ENCODE assay signal across 26 cellular contexts in the genomic region with DNA sequence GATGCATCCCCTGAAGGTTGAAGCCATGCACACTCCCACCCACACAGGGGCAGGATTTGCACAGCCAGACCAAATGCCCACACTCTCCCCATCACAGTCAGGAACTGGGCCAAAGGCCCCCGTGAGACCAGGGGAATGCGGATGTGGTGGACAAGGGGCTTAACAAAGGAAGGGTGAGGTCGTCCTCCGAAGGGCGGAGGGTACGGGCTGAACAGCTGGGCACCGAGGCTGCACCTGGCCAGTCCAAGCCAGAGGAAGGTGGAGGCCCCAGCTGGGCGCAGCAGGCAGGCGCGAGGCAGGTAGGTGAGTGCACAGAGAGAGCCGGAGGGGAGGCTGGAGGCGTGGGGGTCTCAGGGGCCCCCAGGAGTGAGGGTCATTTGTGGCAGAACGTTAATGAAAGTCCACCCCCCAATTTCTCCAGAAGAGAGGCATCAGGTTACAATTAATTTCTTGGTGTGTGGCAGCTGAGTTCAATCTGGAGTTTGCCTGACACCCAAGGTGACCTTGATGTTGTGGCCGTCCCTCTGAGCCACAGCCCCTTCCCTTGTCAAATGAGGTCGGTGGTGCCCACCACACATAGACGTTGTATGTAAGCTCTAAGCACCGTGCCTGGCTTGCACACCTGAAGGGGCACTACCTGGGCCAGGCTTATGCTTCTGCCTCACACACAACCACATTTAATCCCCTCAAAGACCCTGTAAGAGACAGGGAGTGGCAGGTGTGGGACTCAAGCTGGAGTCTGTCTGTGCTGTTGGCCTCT. TPM values are rescaled to one million over a fixed set of nuclear protein-coding genes. Genes with fewer than 3 reads are reported as not detected.
DNase-seq lines count a peak whose midpoint lies in the region; ATAC-seq lines count a peak whose summit lies in the region.
"Had no signal": no experiment of that assay in that cellular context is flagged by ENCODE, and none has a peak within 500 bp of the region (broad histone marks: within the 10 kb centered on the region; RNA-seq: fewer than 3 reads in every experiment).

No MANE protein-coding gene starts in this region.

- H3K36me3 Mint-ChIP-seq in stimulated activated memory B cell treated with anti-CD40 and anti-IgM and Interleukin-4, amounts not matched to agents 10 μg/mL and 1 μg/mL and 100 μg/mL, for 72 hours: no peaks in the 10 kb centered on the region
- H3K36me3 Mint-ChIP-seq in activated naive CD4-positive, alpha-beta T cell treated with anti-CD3 and anti-CD28 coated beads, Interleukin-2, amount 50 U/mL, for 72 hours: no peaks in the 10 kb centered on the region
- H3K36me3 Mint-ChIP-seq: activated naive CD8-positive, alpha-beta T cell treated with anti-CD3 and anti-CD28 coated beads for 36 hours; CD8-positive, alpha-beta T cell had no signal

- peaks cover 5% of the 10 kb centered on the region for H3K9me3 Mint-ChIP-seq in stimulated activated memory B cell treated with anti-CD40 and anti-IgM and Interleukin-4, amounts not matched to agents 10 μg/mL and 1 μg/mL and 100 μg/mL, for 72 hours
- H3K9me3 Mint-ChIP-seq in activated naive CD4-positive, alpha-beta T cell treated with anti-CD3 and anti-CD28 coated beads, Interleukin-2, amount 50 U/mL, for 72 hours: no peaks in the 10 kb centered on the region
- H3K9me3 Mint-ChIP-seq: activated naive CD8-positive, alpha-beta T cell treated with anti-CD3 and anti-CD28 coated beads for 36 hours; activated T-helper 17 cell treated with anti-CD3 and anti-CD28 coated beads, Interleukin-2, amount 50 U/mL, for 72 hours; CD8-positive, alpha-beta T cell; stimulated activated naive B cell treated with anti-CD40 and anti-IgM and Interleukin-4, amounts not matched to agents 10 μg/mL and 1 μg/mL and 100 μg/mL, for 72 hours had no signal

- peak; percentile 37 for ATAC-seq in stimulated activated memory B cell treated with anti-CD40 and anti-IgM and Interleukin-4, amounts not matched to agents 10 μg/mL and 1 μg/mL and 100 μg/mL, for 72 hours
- ATAC-seq in activated naive CD4-positive, alpha-beta T cell treated with anti-CD3 and anti-CD28 coated beads, Interleukin-2, amount 50 U/mL, for 72 hours: no peak
- ATAC-seq: activated T-helper 17 cell treated with anti-CD3 and anti-CD28 coated beads, Interleukin-2, amount 50 U/mL, for 72 hours; CD8-positive, alpha-beta T cell; foreskin keratinocyte; lower lobe of right lung; psoas muscle; stimulated activated naive B cell treated with anti-CD40 and anti-IgM and Interleukin-4, amounts not matched to agents 10 μg/mL and 1 μg/mL and 100 μg/mL, for 72 hours had no signal

- no peak overlapping the region for H3K27ac Mint-ChIP-seq in stimulated activated memory B cell treated with anti-CD40 and anti-IgM and Interleukin-4, amounts not matched to agents 10 μg/mL and 1 μg/mL and 100 μg/mL, for 72 hours
- H3K27ac Mint-ChIP-seq in activated naive CD4-positive, alpha-beta T cell treated with anti-CD3 and anti-CD28 coated beads, Interleukin-2, amount 50 U/mL, for 72 hours: no peak overlapping the region
- H3K27ac Mint-ChIP-seq: activated naive CD8-positive, alpha-beta T cell treated with anti-CD3 and anti-CD28 coated beads for 36 hours; activated T-helper 17 cell treated with anti-CD3 and anti-CD28 coated beads, Interleukin-2, amount 50 U/mL, for 72 hours; CD8-positive, alpha-beta T cell; stimulated activated naive B cell treated with anti-CD40 and anti-IgM and Interleukin-4, amounts not matched to agents 10 μg/mL and 1 μg/mL and 100 μg/mL, for 72 hours had no signal

- H3K4me3 Mint-ChIP-seq in stimulated activated memory B cell treated with anti-CD40 and anti-IgM and Interleukin-4, amounts not matched to agents 10 μg/mL and 1 μg/mL and 100 μg/mL, for 72 hours: no peak overlapping the region
- H3K4me3 Mint-ChIP-seq: activated naive CD8-positive, alpha-beta T cell treated with anti-CD3 and anti-CD28 coated beads for 36 hours; activated T-helper 17 cell treated with anti-CD3 and anti-CD28 coated beads, Interleukin-2, amount 50 U/mL, for 72 hours; CD8-positive, alpha-beta T cell; stimulated activated naive B cell treated with anti-CD40 and anti-IgM and Interleukin-4, amounts not matched to agents 10 μg/mL and 1 μg/mL and 100 μg/mL, for 72 hours had no signal

- peak; percentile 79 for DNase-seq in NCI-H146 (lab: John Stamatoyannopoulos, UW)
- DNase-seq in islet precursor cell: peak; percentile 37
- no peak for DNase-seq in NK-92 treated with Interleukin-12 subunit alpha and Interleukin-12 subunit beta, amount 100 ng/mL, for 24 hours (lab: John Stamatoyannopoulos, UW)
- no peak for DNase-seq in AG08395 (ENCODE audit: low spot score)
- no peak for DNase-seq in activated naive CD4-positive, alpha-beta T cell treated with anti-CD3 and anti-CD28 coated beads, Interleukin-2, amount 50 U/mL, for 72 hours (ENCODE audit: low spot score in 2 of 2)
- DNase-seq: activated CD4-positive, alpha-beta T cell treated with anti-CD3 and anti-CD28 coated beads, Interleukin-2, amount 50 U/mL, for 1 hour; activated naive CD8-positive, alpha-beta T cell treated with anti-CD3 and anti-CD28 coated beads for 36 hours; CD8-positive, alpha-beta T cell; effector CD8-positive, alpha-beta T cell; foreskin keratinocyte; HCEC 1CT; hippocampal formation; lower lobe of right lung; MG63; NCI-H1436; NCI-H2171; NCI-H524; small intestine; stimulated activated CD4-positive, alpha-beta T cell treated with anti-CD3 and anti-CD28 coated beads, Interleukin-2, amount 100 ng/mL, for 24 hours; stimulated activated naive B cell treated with anti-CD40 and anti-IgM and Interleukin-4, amounts not matched to agents 10 μg/mL and 1 μg/mL and 100 μg/mL, for 72 hours; WERI-Rb-1 had no signal

- H3K4me1 Mint-ChIP-seq in stimulated activated memory B cell treated with anti-CD40 and anti-IgM and Interleukin-4, amounts not matched to agents 10 μg/mL and 1 μg/mL and 100 μg/mL, for 72 hours: peaks cover 4% of the 10 kb centered on the region
- H3K4me1 Mint-ChIP-seq: activated T-helper 17 cell treated with anti-CD3 and anti-CD28 coated beads, Interleukin-2, amount 50 U/mL, for 72 hours had no signal

- H3K27me3 Mint-ChIP-seq in stimulated activated memory B cell treated with anti-CD40 and anti-IgM and Interleukin-4, amounts not matched to agents 10 μg/mL and 1 μg/mL and 100 μg/mL, for 72 hours: peaks cover 46% of the 10 kb centered on the region

RNA-seq across cellular contexts. Expression of a gene that starts 2.9 kb away (rescaled TPM):
- total RNA-seq in activated naive CD4-positive, alpha-beta T cell treated with anti-CD3 and anti-CD28 coated beads, Interleukin-2, amount 50 U/mL, for 72 hours: not detected
- total RNA-seq: activated naive CD8-positive, alpha-beta T cell treated with anti-CD3 and anti-CD28 coated beads for 36 hours; activated T-helper 17 cell treated with anti-CD3 and anti-CD28 coated beads, Interleukin-2, amount 50 U/mL, for 72 hours; CD8-positive, alpha-beta T cell; cerebellum; foreskin keratinocyte; lower lobe of right lung; psoas muscle; thoracic aorta had no signal

RNA-seq across cellular contexts. Expression of a gene that starts 6.9 kb away (rescaled TPM):
- 1 to 10 TPM; 1.2 to 5.0 TPM for total RNA-seq in activated naive CD4-positive, alpha-beta T cell treated with anti-CD3 and anti-CD28 coated beads, Interleukin-2, amount 50 U/mL, for 72 hours
- total RNA-seq: CD8-positive, alpha-beta T cell; cerebellum; thoracic aorta had no signal

RNA-seq across cellular contexts. Expression of a gene that starts 24.3 kb away (rescaled TPM):
- total RNA-seq in activated naive CD4-positive, alpha-beta T cell treated with anti-CD3 and anti-CD28 coated beads, Interleukin-2, amount 50 U/mL, for 72 hours: not detected
- total RNA-seq: activated naive CD8-positive, alpha-beta T cell treated with anti-CD3 and anti-CD28 coated beads for 36 hours; activated T-helper 17 cell treated with anti-CD3 and anti-CD28 coated beads, Interleukin-2, amount 50 U/mL, for 72 hours; CD8-positive, alpha-beta T cell; cerebellum; foreskin keratinocyte; lower lobe of right lung; psoas muscle; thoracic aorta had no signal

RNA-seq across cellular contexts. Expression of a gene that starts 40.2 kb away (rescaled TPM):
- total RNA-seq in activated naive CD4-positive, alpha-beta T cell treated with anti-CD3 and anti-CD28 coated beads, Interleukin-2, amount 50 U/mL, for 72 hours: not detected
- total RNA-seq: activated naive CD8-positive, alpha-beta T cell treated with anti-CD3 and anti-CD28 coated beads for 36 hours; activated T-helper 17 cell treated with anti-CD3 and anti-CD28 coated beads, Interleukin-2, amount 50 U/mL, for 72 hours; CD8-positive, alpha-beta T cell; cerebellum; foreskin keratinocyte; lower lobe of right lung; psoas muscle; thoracic aorta had no signal

RNA-seq across cellular contexts. Expression of a gene that starts 42.8 kb away (rescaled TPM):
- 1 to 10 TPM in 1 of 2 donors, not detected in 1; 1.5 TPM for total RNA-seq in activated naive CD4-positive, alpha-beta T cell treated with anti-CD3 and anti-CD28 coated beads, Interleukin-2, amount 50 U/mL, for 72 hours
- total RNA-seq: CD8-positive, alpha-beta T cell; foreskin keratinocyte; lower lobe of right lung; psoas muscle; thoracic aorta had no signal

Comparison
In these comparisons a context has a peak if more than half of its experiments do, and no peak if none do; other contexts are left out.
1. DNase-seq: peak in NCI-H146 (single experiment) and islet precursor cell (single experiment); none in NK-92 treated with Interleukin-12 subunit alpha and Interleukin-12 subunit beta, amount 100 ng/mL, for 24 hours (single experiment), AG08395 (single experiment) and activated naive CD4-positive, alpha-beta T cell treated with anti-CD3 and anti-CD28 coated beads, Interleukin-2, amount 50 U/mL, for 72 hours (0 of 2).